In the genomic region with DNA sequence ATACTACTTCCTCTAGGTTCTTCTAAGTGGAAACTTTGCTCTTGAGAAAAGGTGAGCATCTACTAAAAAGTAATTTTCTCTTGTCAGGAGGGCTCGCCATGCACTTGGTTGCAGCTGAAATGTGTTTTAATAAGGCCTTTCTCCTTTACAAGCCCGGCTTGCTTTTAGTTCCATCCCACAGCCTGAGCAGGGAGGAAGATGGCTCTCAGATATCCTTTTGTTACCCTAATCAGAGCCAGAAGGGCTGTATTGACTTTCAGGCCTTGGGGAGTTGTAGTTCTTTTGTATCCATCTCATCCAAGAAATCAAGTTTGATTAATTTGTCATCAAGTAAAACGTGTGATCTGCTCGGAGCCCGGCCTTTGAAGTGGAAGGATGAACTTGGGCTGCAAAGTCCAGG, we compare ENCODE assay signal across 14 cellular contexts.
"Had no signal": no experiment of that assay in that cellular context is flagged by ENCODE, and none has a peak within 500 bp of the region (broad histone marks: within the 10 kb centered on the region; RNA-seq: fewer than 3 reads in every experiment).

No MANE protein-coding gene starts in this region.

- H3K4me3 ChIP-seq: psoas muscle, upper lobe of right lung had no signal

- H3K4me1 ChIP-seq: psoas muscle, upper lobe of right lung had no signal

- DNase-seq: activated CD4-positive, alpha-beta memory T cell treated with anti-CD3 and anti-CD28 coated beads for 36 hours; activated CD4-positive, alpha-beta T cell treated with anti-CD3 and anti-CD28 coated beads for 1 hour; activated gamma-delta T cell; activated naive CD8-positive, alpha-beta T cell treated with anti-CD3 and anti-CD28 coated beads for 36 hours; activated T-cell treated with anti-CD3 and anti-CD28 coated beads, Interleukin-2, amount 50 U/mL, for 4 hours; brain microvascular endothelial cell; kidney; occipital lobe; psoas muscle; stimulated activated naive CD4-positive, alpha-beta T cell; SW 1271; upper lobe of right lung had no signal

- FAIRE-seq: kidney had no signal

- H3K36me3 ChIP-seq: brain microvascular endothelial cell, upper lobe of right lung had no signal

- ATAC-seq: activated T-cell treated with anti-CD3 and anti-CD28 coated beads, Interleukin-2, amount 50 U/mL, for 4 hours; esophagus mucosa; psoas muscle; sciatic nerve; upper lobe of right lung had no signal

- H3K27me3 ChIP-seq: brain microvascular endothelial cell, upper lobe of right lung had no signal

- H3K9me3 ChIP-seq: psoas muscle, upper lobe of right lung had no signal

- H3K27ac ChIP-seq: brain microvascular endothelial cell, psoas muscle, upper lobe of right lung had no signal
